ENCODE assay signal across 8 cellular contexts in genomic region chr7:105011771-105012502, GRCh38. TPM values are rescaled to one million over a fixed set of nuclear protein-coding genes. Genes with fewer than 3 reads are reported as not detected.
DNase-seq lines count a peak whose midpoint lies in the region; ATAC-seq, FAIRE-seq and TF ChIP-seq lines count a peak whose summit lies in the region.

No MANE protein-coding gene starts in this region.

- peaks cover 39% of the 10 kb centered on the region for H4K20me1 ChIP-seq in K562 (replicated peaks; ENCODE audit: control insufficient read depth, insufficient read depth, low read length)

- TF ChIP-seq EP300 in K562 (IDR thresholded peaks at IDR 0.05; ENCODE audit: low read length) = peak; percentile 13; the same call in 1 of the 2 replicates
- TF ChIP-seq EP300 in suprapubic skin (IDR thresholded peaks at IDR 0.05) = no peak

- DNase-seq in Caki2 (ENCODE audit: low read depth) (peak; percentile 26), RPMI8226 (peak; percentile 65), K562 (ENCODE audit: extremely low read depth in 1 of 4, low spot score in 3 of 4) (peak in 1 of 4 experiments; percentile 61), lower lobe of right lung (no peak), suprapubic skin (ENCODE audit: low spot score in 2 of 2) (no peak), germinal center (ENCODE audit: low spot score) (no peak), HuH-7 (ENCODE audit: low spot score) (no peak), NCI-H345 treated with DMSO at 0.1 percent for 48 hours (lab: John Stamatoyannopoulos, UW; ENCODE audit: unreplicated experiment) (no peak)

- TSS peak; percentile 36 for BruUV-seq in K562 (replicated peaks; lab: Mats Ljungman, UMichigan)

- TF ChIP-seq CTCF in K562 (IDR thresholded peaks at IDR 0.05 in 2 of 3, conservative IDR thresholded peaks at IDR 0.05 in 1 of 3; ENCODE audit: insufficient read depth in 2 of 3, low read depth in 1 of 3, low read length in 3 of 3) (0 out of 6 replicates have a peak, but pooled peaks of 1 of the 3 experiments have one; percentile 2), lower lobe of right lung (IDR thresholded peaks at IDR 0.05) (no peak), suprapubic skin (IDR thresholded peaks at IDR 0.05) (no peak)

- FAIRE-seq in K562 (lab: Jason Lieb, UNC) = no peak

- H3K4me2 ChIP-seq in K562 (ENCODE audit: insufficient read depth, low read length) = peak overlapping the region; percentile 95

- WGBS in K562 (ENCODE audit: insufficient coverage, low coverage, missing lambda C conversion rate) = under 1% methylated on average over 23 of the region's 23 CpGs
- under 1% methylated on average over 23 of the region's 23 CpGs for WGBS in suprapubic skin

- CTCF ChIA-PET in K562 (lab: Yijun Ruan, JAX; ENCODE audit: low intra/inter-chr PET ratio) = interaction anchor here (0.6 kb wide), 1 partner anchor 521 kb away, joined by 3 read pairs; no protein-coding TSS in a partner anchor

- H3K4me1 ChIP-seq in K562 (replicated peaks in 1 of 2; ENCODE audit: control insufficient read depth in 2 of 2, insufficient read depth in 2 of 2, low read length in 2 of 2) (peaks cover 19 to 28% of the 10 kb centered on the region in 2 experiments), lower lobe of right lung (peaks cover 46% of the 10 kb centered on the region), suprapubic skin (peaks cover 44% of the 10 kb centered on the region)

- peak overlapping the region; percentile 78 for H3K4me3 ChIP-seq in K562
- peak overlapping the region; percentile 84 for H3K4me3 ChIP-seq in lower lobe of right lung
- H3K4me3 ChIP-seq in suprapubic skin = peak overlapping the region; percentile 89

- no peaks in the 10 kb centered on the region for H3K27me3 ChIP-seq in K562 (ENCODE audit: control insufficient read depth in 2 of 2, insufficient read depth in 2 of 2, low read length in 2 of 2)
- no peaks in the 10 kb centered on the region for H3K27me3 ChIP-seq in lower lobe of right lung (ENCODE audit: low read depth)
- no peaks in the 10 kb centered on the region for H3K27me3 ChIP-seq in suprapubic skin

- in situ Hi-C loops in Caki2 (cut with HindIII; ENCODE audit: low pct_unique_long_range_greater_than_20kb, low sequenced_read_pairs) (no loop called here), K562 (cut with MboI) (no loop called here)

- peak overlapping the region; percentile 100 for H3K9ac ChIP-seq in K562 (ENCODE audit: insufficient read depth in 1 of 2, low read depth in 2 of 2, low read length in 2 of 2)

- POLR2A ChIA-PET in K562 (lab: Yijun Ruan, JAX) = interaction anchor here (0.6 to 7.3 kb wide), 17 partner anchors 9 to 565 kb away, joined by 3 to 73 read pairs (median 5); no protein-coding TSS in a partner anchor

- H3K36me3 ChIP-seq in K562 (ENCODE audit: control insufficient read depth, insufficient read depth, low read length) (peaks cover 43% of the 10 kb centered on the region), lower lobe of right lung (peaks cover 4% of the 10 kb centered on the region), suprapubic skin (no peaks in the 10 kb centered on the region)

- peaks cover 95% of the 10 kb centered on the region for H3K79me2 ChIP-seq in K562 (ENCODE audit: control insufficient read depth, insufficient read depth, low read length)

- ATAC-seq in K562 (no peak), lower lobe of right lung (no peak)

- no peak for TF ChIP-seq POLR2A in K562 (conservative IDR thresholded peaks at IDR 0.05)
- no peak for TF ChIP-seq POLR2A in suprapubic skin (IDR thresholded peaks at IDR 0.05)

- H3K9me3 ChIP-seq in K562 (replicated peaks; ENCODE audit: control insufficient read depth, insufficient read depth, low read depth, low read length) = no peaks in the 10 kb centered on the region
- no peaks in the 10 kb centered on the region for H3K9me3 ChIP-seq in lower lobe of right lung
- H3K9me3 ChIP-seq in suprapubic skin = no peaks in the 10 kb centered on the region

- H3K27ac ChIP-seq in K562 (ENCODE audit: extremely low read depth, low read depth, low read length) = peak overlapping the region; percentile 98
- H3K27ac ChIP-seq in lower lobe of right lung = peak overlapping the region; percentile 100
- H3K27ac ChIP-seq in suprapubic skin = peak overlapping the region; percentile 100

- H3K9me1 ChIP-seq in K562 (ENCODE audit: control insufficient read depth, insufficient read depth, low read length) = no peaks in the 10 kb centered on the region

- TF ChIP-seq RAD21 in K562 (CRISPR knock-in tag; conservative IDR thresholded peaks at IDR 0.05 in 1 of 2, IDR thresholded peaks at IDR 0.05 in 1 of 2) = no peak

- peak overlapping the region; percentile 18; the same call in 1 of the 2 replicates for H2AFZ ChIP-seq in K562 (ENCODE audit: low read depth, low read length)

- intact Hi-C loops in K562 (cut with micrococcal nuclease) (loop anchor here (1.0 to 10.0 kb wide), 3 partner anchors 69 to 513 kb away; partner anchors contain the start of genes PUS7 and SRPK2), lower lobe of right lung (cut with DNase I) (no loop called here)

TF ChIP-seq in K562, 482 proteins besides CTCF, POLR2A, EP300 and RAD21 (continues in another document):
- TF ChIP-seq ZNF3 (CRISPR knock-in tag; IDR thresholded peaks at IDR 0.05) (no peak), KAT7 (CRISPR knock-in tag; IDR thresholded peaks at IDR 0.05; ENCODE audit: borderline replicate concordance) (no peak; the same call in 1 of the 2 replicates), ZBTB17 (CRISPR knock-in tag; IDR thresholded peaks at IDR 0.05) (peak; percentile 73; the same call in 1 of the 2 replicates), ZNF699 (CRISPR knock-in tag; IDR thresholded peaks at IDR 0.05; ENCODE audit: insufficient replicate concordance) (peak; percentile 14), ZSCAN29 (IDR thresholded peaks at IDR 0.05) (0 out of 2 replicates have a peak, but pooled peaks have one; percentile 44), ZNF445 (CRISPR knock-in tag; IDR thresholded peaks at IDR 0.05; ENCODE audit: low read depth) (0 out of 2 replicates have a peak, but pooled peaks have one; percentile 55), RFX7 (CRISPR knock-in tag; IDR thresholded peaks at IDR 0.05) (no peak), BRF2 (IDR thresholded peaks at IDR 0.05; ENCODE audit: borderline replicate concordance, insufficient read depth, insufficient read length) (no peak), NFE2 (IDR thresholded peaks at IDR 0.05; ENCODE audit: low read depth) (no peak), ZNF695 (CRISPR knock-in tag; IDR thresholded peaks at IDR 0.05) (0 out of 2 replicates have a peak, but pooled peaks have one; percentile 75), ZNF518B (CRISPR knock-in tag; IDR thresholded peaks at IDR 0.05) (no peak)

RNA-seq across cellular contexts. Expression of gene KMT2E, which starts 2.1 kb away (rescaled TPM):
- total RNA-seq in Caki2 (2014; rRNA removed; shearing (Covaris generic); ENCODE audit: low replicate concordance) = 9.2 and 12.2 TPM in 2 replicates
- 207 and 465 TPM in 2 replicates for total RNA-seq in K562 (2011; cell fraction: chromatin; rRNA removed; ENCODE audit: low replicate concordance)
- 88.1 and 130 TPM in 2 replicates for total RNA-seq in K562 (2011; cell fraction: nucleolus; rRNA removed)
- 182 and 231 TPM in 2 replicates for total RNA-seq in K562 (2011; cell fraction: nucleoplasm; rRNA removed)
- total RNA-seq in K562 (2014; rRNA removed) (33.5 and 38.1 TPM in 2 replicates), K562 (2014; rRNA removed; fragmentation: Illumina TruSeq; extraction: Trizol) (41.7 and 46.6 TPM in 2 replicates), K562 (2015; rRNA removed; fragmentation: Illumina TruSeq; extraction: Trizol) (38.6 and 39.9 TPM in 2 replicates), K562 (2021) (48.1 and 55.3 TPM in 2 replicates), lower lobe of right lung (88.2 TPM), suprapubic skin (100 to 1,000 TPM in 2 of 4 donors, 10 to 100 TPM in 2; 93.9 to 208 (median 118) TPM)
- polyA plus RNA-seq in K562 (2011; rRNA removed) (11.1 and 14.5 TPM in 2 replicates), K562 (2014; fragmentation: Illumina TruSeq; extraction: Trizol) (33.8 and 38.7 TPM in 2 replicates), K562 (2014; fragmentation: Nextera tagmentation; extraction: Ambion mirVana) (10 to 100 TPM in 1 of 2 experiments, 1 to 10 TPM in 1; 8.9 to 15.9 TPM), K562 (2014; rRNA removed) (18.2 and 23.4 TPM in 2 replicates)
- polyA plus RNA-seq in K562 (2011; cell fraction: cytosol; rRNA removed) = 7.9 and 14.7 TPM in 2 replicates
- polyA plus RNA-seq in K562 (2011; cell fraction: nucleus; rRNA removed) = 55.0 and 72.1 TPM in 2 replicates
- 26.5 and 30.8 TPM in 2 replicates for polyA plus RNA-seq in K562 (2012)
- polyA minus RNA-seq in K562 (2011; rRNA and poly(A)+ RNA removed) = 84.5 and 96.0 TPM in 2 replicates
- 28.8 and 34.0 TPM in 2 replicates for polyA minus RNA-seq in K562 (2011; cell fraction: cytosol; rRNA and poly(A)+ RNA removed)
- polyA minus RNA-seq in K562 (2011; cell fraction: nucleus; rRNA and poly(A)+ RNA removed) = 110 and 143 TPM in 2 replicates

Comparison
In these comparisons a context has a peak if more than half of its experiments do, and no peak if none do; other contexts are left out.
1. DNase-seq: peak in Caki2 (single experiment) and RPMI8226 (single experiment); none in lower lobe of right lung (single experiment), suprapubic skin (0 of 2), germinal center (single experiment), HuH-7 (single experiment) and NCI-H345 treated with DMSO at 0.1 percent for 48 hours (single experiment).
2. Peak in every context shown above with its lines, with median percentiles within 50 percentile points of each other: H3K27ac ChIP-seq and H3K4me3 ChIP-seq.